ENCODE assay signal across 5 cellular contexts in the genomic region with DNA sequence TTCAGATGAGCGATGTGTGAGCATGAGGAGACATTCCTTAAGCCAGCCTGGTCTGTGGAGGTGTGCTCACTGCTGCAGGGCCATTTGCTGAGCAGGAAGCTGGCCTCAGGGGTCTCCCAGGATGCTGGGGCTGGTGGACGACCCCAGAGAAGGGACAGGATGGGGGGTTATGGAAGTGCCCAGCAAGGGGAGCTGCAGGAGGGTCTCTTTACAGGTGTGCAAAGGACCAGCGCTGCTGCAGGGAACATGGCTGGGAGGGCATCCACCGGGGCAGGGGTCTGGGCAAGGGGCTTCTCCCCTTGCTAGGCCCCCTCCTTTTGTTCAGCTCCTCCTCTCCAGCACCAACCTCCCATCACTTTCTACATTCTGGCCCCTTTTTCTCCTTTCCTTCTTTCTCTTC.
"Had no signal": no experiment of that assay in that cellular context is flagged by ENCODE, and none has a peak within 500 bp of the region (broad histone marks: within the 10 kb centered on the region; RNA-seq: fewer than 3 reads in every experiment).

No MANE protein-coding gene starts in this region.

- H3K9me3 Mint-ChIP-seq: GM23338, HFFc6 had no signal

- DNase-seq: HFFc6, IMR-90 had no signal

- ATAC-seq: GM23338, HCT116, K562 had no signal

- H3K27ac Mint-ChIP-seq: GM23338, HFFc6 had no signal

- H3K4me3 Mint-ChIP-seq: GM23338, HFFc6 had no signal
